Comparison of ENCODE assay signal across 3 cellular contexts in genomic region chr22:21018314-21018713, GRCh38.
TF ChIP-seq lines count a peak whose summit lies in the region.

No MANE protein-coding gene starts in this region.

TF ChIP-seq in SK-N-SH treated with all-trans-retinoic acid at 6 μM for 48 hours, 23 proteins besides CTCF, POLR2A, EP300 and RAD21:
- TF ChIP-seq BACH2 (CRISPR knock-in tag; IDR thresholded peaks at IDR 0.05; ENCODE audit: borderline replicate concordance) (no peak), SNAI2 (CRISPR knock-in tag; IDR thresholded peaks at IDR 0.05) (no peak), ZNF8 (CRISPR knock-in tag; IDR thresholded peaks at IDR 0.05) (no peak), ZNF565 (CRISPR knock-in tag; conservative IDR thresholded peaks at IDR 0.05; ENCODE audit: low read depth) (no peak), CSDC2 (CRISPR knock-in tag; IDR thresholded peaks at IDR 0.05) (no peak), ZNF70 (CRISPR knock-in tag; IDR thresholded peaks at IDR 0.05) (peak; percentile 94)

TF ChIP-seq in SK-N-SH, 30 proteins besides CTCF, POLR2A, EP300 and RAD21:
- no peak for TF ChIP-seq USF2 (IDR thresholded peaks at IDR 0.05; ENCODE audit: borderline replicate concordance, low read depth, low read length)
- TF ChIP-seq RFX5 (IDR thresholded peaks at IDR 0.05; ENCODE audit: low read length), result no peak
- TF ChIP-seq TAF1 (IDR thresholded peaks at IDR 0.05; ENCODE audit: borderline replicate concordance, low read depth, low read length), result no peak
- no peak for TF ChIP-seq POLR2AphosphoS5 (IDR thresholded peaks at IDR 0.05; ENCODE audit: low read depth, low read length)
- TF ChIP-seq SIN3A (IDR thresholded peaks at IDR 0.05; ENCODE audit: borderline replicate concordance, low read depth, low read length), result no peak
TF ChIP-seq in SK-N-SH: peak in this region for 0.

TF ChIP-seq in K562, 482 proteins besides CTCF, POLR2A, EP300 and RAD21:
- TF ChIP-seq ZNF583 (CRISPR knock-in tag; IDR thresholded peaks at IDR 0.05), result no peak
- no peak for TF ChIP-seq THAP7 (CRISPR knock-in tag; IDR thresholded peaks at IDR 0.05)
- no peak for TF ChIP-seq CTBP1 (IDR thresholded peaks at IDR 0.05; ENCODE audit: borderline replicate concordance)
- no peak for TF ChIP-seq KLF13 (tag; IDR thresholded peaks at IDR 0.05; ENCODE audit: borderline replicate concordance, low read depth)
- no peak for TF ChIP-seq CREBBP (IDR thresholded peaks at IDR 0.05; ENCODE audit: low read depth, low read length)
- TF ChIP-seq ZMIZ1 (IDR thresholded peaks at IDR 0.05; ENCODE audit: low read depth in 2 of 2, low read length in 2 of 2), result no peak
- TF ChIP-seq SAFB (IDR thresholded peaks at IDR 0.05; ENCODE audit: borderline replicate concordance, low read depth, low read length), result no peak
- no peak for TF ChIP-seq YY1 (IDR thresholded peaks at IDR 0.05; ENCODE audit: borderline replicate concordance in 1 of 3, control insufficient read depth in 1 of 3, extremely low read depth in 1 of 3, insufficient read depth in 3 of 3, insufficient read length in 1 of 3, insufficient replicate concordance in 2 of 3, low read depth in 1 of 3, low read length in 2 of 3)
- TF ChIP-seq THAP12 (CRISPR knock-in tag; IDR thresholded peaks at IDR 0.05), result peak; percentile 32; the same call in 1 of the 2 replicates
- no peak for TF ChIP-seq MEF2A (IDR thresholded peaks at IDR 0.05; ENCODE audit: control insufficient read depth, low read depth, low read length)
- no peak for TF ChIP-seq PPARD (CRISPR knock-in tag; IDR thresholded peaks at IDR 0.05)
- TF ChIP-seq RCOR1 (IDR thresholded peaks at IDR 0.05; ENCODE audit: borderline replicate concordance in 1 of 2, low read depth in 2 of 2, low read length in 2 of 2), result 0 out of 4 replicates have a peak, but pooled peaks of 1 of the 2 experiments have one; percentile 21
- TF ChIP-seq E2F5 (CRISPR knock-in tag; IDR thresholded peaks at IDR 0.05), result no peak
- no peak for TF ChIP-seq SMARCB1 (IDR thresholded peaks at IDR 0.05; ENCODE audit: insufficient read length, low read depth)
- no peak for TF ChIP-seq BRD4 (IDR thresholded peaks at IDR 0.05)
- TF ChIP-seq ZBED1 (IDR thresholded peaks at IDR 0.05), result no peak
- TF ChIP-seq NR2F6 (CRISPR knock-in tag; IDR thresholded peaks at IDR 0.05), result no peak
TF ChIP-seq in K562: peak in this region for 2.
